ENCODE assay signal across 21 cellular contexts in the genomic region with DNA sequence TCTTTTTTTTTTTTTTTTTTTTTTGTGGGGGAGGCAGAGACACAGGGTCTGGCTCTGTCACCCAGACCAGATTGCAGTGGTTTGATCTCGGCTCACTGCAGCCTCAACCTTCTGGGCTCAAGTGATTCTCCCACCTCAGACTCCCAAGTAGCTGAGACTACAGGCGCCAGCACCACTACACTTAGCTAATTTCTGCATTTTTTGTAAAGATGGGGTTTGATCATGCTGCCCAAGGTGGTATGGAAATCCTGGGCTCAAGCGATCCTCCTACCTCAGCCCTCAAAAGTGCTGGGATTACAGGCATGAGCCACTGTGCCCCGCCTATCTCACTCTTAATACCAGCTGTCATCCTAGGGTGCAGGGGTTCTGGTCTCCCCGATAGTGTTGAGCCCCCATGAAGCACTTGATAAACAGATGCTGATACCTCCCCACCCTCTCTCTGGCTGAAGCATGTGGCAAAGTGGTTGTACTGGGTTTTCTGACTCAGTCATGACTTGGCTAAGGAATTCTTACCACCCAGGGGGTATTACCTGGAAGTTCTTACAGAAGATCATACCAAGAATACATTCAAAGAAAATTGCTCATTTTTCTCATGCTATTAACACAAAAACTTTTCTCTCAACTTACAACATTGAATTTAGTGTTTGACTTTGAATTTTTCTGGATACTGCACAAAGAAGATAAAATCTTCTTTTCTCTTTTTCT.
A peak's percentile ranks its signal among the peaks of the same experiment; 100 is the strongest.
DNase-seq lines count a peak whose midpoint lies in the region; ATAC-seq, FAIRE-seq and TF ChIP-seq lines count a peak whose summit lies in the region.
"Had no signal": no experiment of that assay in that cellular context is flagged by ENCODE, and none has a peak within 500 bp of the region (broad histone marks: within the 10 kb centered on the region; RNA-seq: fewer than 3 reads in every experiment).

No MANE protein-coding gene starts in this region.

- H4K5ac ChIP-seq in H1 (ENCODE audit: insufficient read length, low read depth, low read length): no peak overlapping the region
- H4K5ac ChIP-seq in mesendoderm (ENCODE audit: low read length): no peak overlapping the region

- H3K79me1 ChIP-seq in H1 (ENCODE audit: low read depth, low read length) (no peaks in the 10 kb centered on the region), mesendoderm (ENCODE audit: low read length) (no peaks in the 10 kb centered on the region)

- no peak for TF ChIP-seq EP300 in H1 (IDR thresholded peaks at IDR 0.05; ENCODE audit: borderline replicate concordance in 1 of 2, low read depth in 2 of 2, low read length in 2 of 2)

- TF ChIP-seq POLR2A in H1 (IDR thresholded peaks at IDR 0.05; ENCODE audit: control extremely low read depth in 1 of 2, low read depth in 2 of 2, low read length in 2 of 2): no peak

- H3K36me3 ChIP-seq in H1 (ENCODE audit: control insufficient read depth in 2 of 4, insufficient read depth in 4 of 4, low read length in 3 of 4) (no peaks in the 10 kb centered on the region; a peak in 1 of 8 replicates), mesendoderm (ENCODE audit: control insufficient read depth, insufficient read depth, low read length) (no peaks in the 10 kb centered on the region)
- H3K36me3 ChIP-seq: right atrium auricular region had no signal

- no peak overlapping the region for H3K27ac ChIP-seq in RWPE1
- H3K27ac ChIP-seq in H1 (ENCODE audit: low read depth, low read length): no peak overlapping the region
- no peak overlapping the region for H3K27ac ChIP-seq in mesendoderm (ENCODE audit: low read depth, low read length)
- H3K27ac ChIP-seq: KMS-11, right atrium auricular region had no signal

- no peaks in the 10 kb centered on the region for H4K20me1 ChIP-seq in H1 (replicated peaks in 1 of 2; ENCODE audit: control insufficient read depth in 1 of 2, insufficient read depth in 2 of 2, low read length in 2 of 2)

- no peak overlapping the region for H3K23ac ChIP-seq in H1 (ENCODE audit: insufficient read length)
- H3K23ac ChIP-seq in mesendoderm (ENCODE audit: low read length): no peak overlapping the region

- H3K27me3 ChIP-seq in H1 (replicated peaks in 1 of 4; ENCODE audit: control insufficient read depth in 3 of 4, extremely low read depth in 1 of 4, insufficient read depth in 3 of 4, low read length in 3 of 4): no peaks in the 10 kb centered on the region
- no peaks in the 10 kb centered on the region for H3K27me3 ChIP-seq in mesendoderm (ENCODE audit: insufficient read depth, low read length, poor library complexity)
- H3K27me3 ChIP-seq: right atrium auricular region had no signal

- no peaks in the 10 kb centered on the region for H3K9me3 ChIP-seq in H1 (ENCODE audit: insufficient read depth in 2 of 2, low read depth in 1 of 2, low read length in 1 of 2)
- H3K9me3 ChIP-seq: right atrium auricular region, SK-N-SH had no signal

- no peak for ATAC-seq in HG03097 (IDR thresholded peaks at IDR 0.05; ENCODE audit: low FRiP score, unreplicated experiment)
- ATAC-seq: GM12878; left cardiac atrium; naive thymus-derived CD4-positive, alpha-beta T cell; Panc1 had no signal

- H3K4me3 ChIP-seq in H1 (ENCODE audit: extremely low read depth in 1 of 4, insufficient read depth in 2 of 4, low read depth in 3 of 4, low read length in 4 of 4) (no peak overlapping the region), mesendoderm (ENCODE audit: low read length) (no peak overlapping the region)
- H3K4me3 ChIP-seq: GM12878, right atrium auricular region had no signal

- 87% methylated on average over 5 of the region's 5 CpGs; no CpG with 5 or more reads in 1 of the 2 experiments for WGBS in H1 (ENCODE audit: extremely low coverage in 1 of 2, insufficient coverage in 1 of 2, insufficient read length in 1 of 2, insufficient replicate concordance in 2 of 2, low coverage in 1 of 2, low lambda C conversion rate in 2 of 2, missing lambda C conversion rate in 1 of 2), 2 experiments
- no CpG with 5 or more reads among the region's 5 CpGs for WGBS in mesendoderm (ENCODE audit: extremely low coverage, insufficient coverage, low lambda C conversion rate)

- no peak overlapping the region for H2BK5ac ChIP-seq in H1 (ENCODE audit: low read depth, low read length)
- no peak overlapping the region for H2BK5ac ChIP-seq in mesendoderm (ENCODE audit: low read length)

- no peak overlapping the region for H2BK12ac ChIP-seq in H1 (ENCODE audit: low read depth, low read length)

- H3K4me1 ChIP-seq in H1 (replicated peaks in 1 of 4; ENCODE audit: control insufficient read depth in 3 of 4, insufficient read depth in 4 of 4, low read length in 3 of 4): peaks cover 0 to 7% (median 4%) of the 10 kb centered on the region in 4 experiments; a peak in 4 of 7 replicates
- H3K4me1 ChIP-seq in mesendoderm (ENCODE audit: control insufficient read depth, low read depth, low read length): no peaks in the 10 kb centered on the region
- H3K4me1 ChIP-seq: right atrium auricular region had no signal

- H3K9ac ChIP-seq in H1 (replicated peaks in 1 of 4; ENCODE audit: extremely low read depth in 1 of 4, low read depth in 3 of 4, low read length in 3 of 4): no peak overlapping the region
- H3K9ac ChIP-seq in mesendoderm (ENCODE audit: low read length): no peak overlapping the region
- H3K9ac ChIP-seq: KMS-11, SK-N-SH had no signal

- FAIRE-seq in H1 (lab: Jason Lieb, UNC): no peak
- FAIRE-seq: frontal cortex, GM12878 had no signal

- TF ChIP-seq CTCF in RWPE1 (conservative IDR thresholded peaks at IDR 0.05; ENCODE audit: low read depth) (no peak), H1 (IDR thresholded peaks at IDR 0.05; ENCODE audit: control extremely low read depth in 1 of 3, insufficient read depth in 1 of 3, low read depth in 1 of 3, low read length in 3 of 3) (no peak)

- no peak overlapping the region for H3K4ac ChIP-seq in H1 (replicated peaks; ENCODE audit: insufficient read length, low read depth, low read length)
- no peak overlapping the region for H3K4ac ChIP-seq in mesendoderm (ENCODE audit: low read depth, low read length)

- H4K91ac ChIP-seq in H1 (replicated peaks; ENCODE audit: insufficient read length, low read length): peak overlapping the region; percentile 22

- no peaks in the 10 kb centered on the region for H3K23me2 ChIP-seq in H1 (ENCODE audit: low read depth, low read length)

- H2AFZ ChIP-seq in H1 (ENCODE audit: low read length): no peak overlapping the region

- H3K18ac ChIP-seq in H1 (ENCODE audit: extremely low read depth, low read length) (no peak overlapping the region), mesendoderm (ENCODE audit: low read length) (no peak overlapping the region)

- CTCF ChIA-PET in RWPE1 (lab: Yijun Ruan, JAX): no interaction called here
- CTCF ChIA-PET in H1 (lab: Charles Lee; ENCODE audit: partially characterized antibody): interaction anchor here (0.6 to 1.2 kb wide), 2 partner anchors 17 to 899 kb away, joined by 3 to 4 read pairs; no protein-coding TSS in a partner anchor

- H3K4me2 ChIP-seq in H1 (ENCODE audit: insufficient read depth in 1 of 2, low read depth in 2 of 2, low read length in 2 of 2): no peak overlapping the region
- no peak overlapping the region for H3K4me2 ChIP-seq in mesendoderm (ENCODE audit: low read length)
- H3K4me2 ChIP-seq: KMS-11, SK-N-SH had no signal

- DNase-seq in EH (ENCODE audit: low read depth) (peak; percentile 13), RWPE1 (ENCODE audit: low spot score) (peak; percentile 38), H1 (ENCODE audit: low read depth in 1 of 2, low spot score in 2 of 2) (no peak), mesendoderm (peak; percentile 64), NCI-H128 (lab: John Stamatoyannopoulos, UW; ENCODE audit: unreplicated experiment) (no peak), NOMO-1 treated with dmso at 0.1 percent for 144 hours (lab: John Stamatoyannopoulos, UW; ENCODE audit: unreplicated experiment) (no peak)
- DNase-seq in activated CD8-positive, alpha-beta memory T cell treated with anti-CD3 and anti-CD28 coated beads for 24 hours: no peak
- DNase-seq: activated CD4-positive, CD25-positive, alpha-beta regulatory T cell treated with anti-CD3 and anti-CD28 coated beads, Interleukin-2, amount 50 U/mL, for 72 hours; CD4-positive, CD25-positive, alpha-beta regulatory T cell; left cardiac atrium; naive thymus-derived CD4-positive, alpha-beta T cell; NCI-H446; SK-N-SH; stimulated activated CD8-positive, alpha-beta memory T cell treated with anti-CD3 and anti-CD28 coated beads, Interleukin-4, amount 100 ng/mL, for 48 hours; substantia nigra had no signal

- no peak overlapping the region for H2BK120ac ChIP-seq in H1 (replicated peaks; ENCODE audit: low read depth, low read length)
- no peak overlapping the region for H2BK120ac ChIP-seq in mesendoderm (ENCODE audit: low read depth, low read length)

- H2AK5ac ChIP-seq in H1 (ENCODE audit: low read depth, low read length): no peak overlapping the region
- no peak overlapping the region for H2AK5ac ChIP-seq in mesendoderm (ENCODE audit: low read length)

- no peak overlapping the region for H2BK20ac ChIP-seq in H1 (ENCODE audit: low read length)

- POLR2A ChIA-PET in RWPE1 (lab: Yijun Ruan, JAX; ENCODE audit: low non-redundant PET) (no interaction called here), H1 (lab: Charles Lee; ENCODE audit: partially characterized antibody) (interaction anchor here (1.3 kb wide), 1 partner anchor 20 kb away, joined by 6 read pairs; no protein-coding TSS in a partner anchor)

- H3K56ac ChIP-seq in H1 (replicated peaks; ENCODE audit: insufficient read length, low read depth, low read length): no peak overlapping the region
- H3K56ac ChIP-seq in mesendoderm (ENCODE audit: low read length): no peak overlapping the region

- H4K8ac ChIP-seq in H1 (ENCODE audit: extremely low read depth, insufficient read depth, low read length) (no peak overlapping the region), mesendoderm (ENCODE audit: low read depth, low read length) (no peak overlapping the region)

- no peaks in the 10 kb centered on the region for H3K79me2 ChIP-seq in H1 (ENCODE audit: control insufficient read depth in 1 of 2, insufficient read depth in 2 of 2, low read length in 2 of 2)
- H3K79me2 ChIP-seq in mesendoderm (ENCODE audit: control insufficient read depth, insufficient read depth, low read length): no peaks in the 10 kb centered on the region

- TF ChIP-seq RAD21 in H1 (IDR thresholded peaks at IDR 0.05 in 1 of 2, conservative IDR thresholded peaks at IDR 0.05 in 1 of 2; ENCODE audit: low read depth in 2 of 2, low read length in 2 of 2): no peak

- H2BK15ac ChIP-seq in H1 (ENCODE audit: low read length) (no peak overlapping the region), mesendoderm (replicated peaks; ENCODE audit: low read depth) (no peak overlapping the region)

- H3K14ac ChIP-seq in H1 (ENCODE audit: insufficient read length): no peak overlapping the region

TF ChIP-seq in H1, 55 proteins besides CTCF, POLR2A, EP300 and RAD21:
- no peak for TF ChIP-seq GTF2F1 (IDR thresholded peaks at IDR 0.05; ENCODE audit: borderline replicate concordance, low read depth, low read length)
- TF ChIP-seq SIRT6 (IDR thresholded peaks at IDR 0.05; ENCODE audit: low read length): no peak
TF ChIP-seq in H1: peak in this region for 0.

Comparison
In these comparisons a context has a peak if more than half of its experiments do, and no peak if none do; other contexts are left out.
1. DNase-seq: peak in EH (single experiment), RWPE1 (single experiment) and mesendoderm (single experiment); none in H1 (0 of 2), activated CD8-positive, alpha-beta memory T cell treated with anti-CD3 and anti-CD28 coated beads for 24 hours (single experiment), NCI-H128 (single experiment) and NOMO-1 treated with dmso at 0.1 percent for 144 hours (single experiment).